8 cellular contexts compared by ENCODE assay signal in genomic region chr6:10722820-10723651, GRCh38. TPM values are rescaled to one million over a fixed set of nuclear protein-coding genes. Genes with fewer than 3 reads are reported as not detected.
DNase-seq lines count a peak whose midpoint lies in the region; ATAC-seq and TF ChIP-seq lines count a peak whose summit lies in the region.

Gene TMEM14C (plus strand): TSS chr6:10723070. CDS start chr6:10724614, 1,544 bp downstream.

- intact Hi-C loops in cardiac septum (cut with DNase I), result loop anchor here (1.0 kb wide), 2 partner anchors 24 to 29 kb away; partner anchors contain the start of genes C6orf52, PAK1IP1 and TMEM14B

- H3K4me3 Mint-ChIP-seq in type B pancreatic cell, result peak within 1 kb of the TSS; percentile 98

- 0% methylated on average over 56 of the region's 56 CpGs for WGBS in adipose tissue, 3 donors

- TF ChIP-seq CTCF in GM12864 (IDR thresholded peaks at IDR 0.05; ENCODE audit: low read depth, low read length, missing control alignments) (no peak), type B pancreatic cell (conservative IDR thresholded peaks at IDR 0.05) (no peak)

- peaks cover 14% of the 10 kb centered on the region for H3K36me3 Mint-ChIP-seq in type B pancreatic cell

- H3K9me3 Mint-ChIP-seq in type B pancreatic cell, result no peaks in the 10 kb centered on the region

- peak within 1 kb of the TSS; percentile 98 for H3K27ac Mint-ChIP-seq in type B pancreatic cell

- peak; percentile 79 for DNase-seq in GM12864 (ENCODE audit: low read depth)
- peak; percentile 96 to 97 (median 97) for DNase-seq in NCI-H1417 (lab: John Stamatoyannopoulos, UW)
- DNase-seq in T follicular helper cell (ENCODE audit: low read depth), result peak; percentile 53
- peak; percentile 99 for DNase-seq in cardiac septum (ENCODE audit: low spot score)
- DNase-seq in pons (ENCODE audit: low spot score), result peak; percentile 94
- DNase-seq in type B pancreatic cell (ENCODE audit: extremely low spot score, unreplicated experiment), result peak; percentile 97

- peak; percentile 98 for ATAC-seq in HG02759 (IDR thresholded peaks at IDR 0.05; ENCODE audit: unreplicated experiment)

- no peaks in the 10 kb centered on the region for H3K27me3 Mint-ChIP-seq in type B pancreatic cell

- H3K4me3 ChIP-seq in GM12864 (ENCODE audit: low read depth, low read length), result peak within 1 kb of the TSS; percentile 58

- no peak within 1 kb of the TSS for H3K27ac ChIP-seq in adipose tissue (ENCODE audit: low read depth, low read length)

- peaks cover 38% of the 10 kb centered on the region for H3K4me1 Mint-ChIP-seq in type B pancreatic cell (ENCODE audit: unreplicated experiment)

RNA-seq across cellular contexts. Expression of gene TMEM14C, which starts in this region (rescaled TPM):
- 100 to 1,000 TPM in 2 of 3 donors, 10 to 100 TPM in 1; 62.5 to 184 (median 130) TPM for polyA plus RNA-seq in adipose tissue
- total RNA-seq in cardiac septum (112 TPM), type B pancreatic cell (ENCODE audit: low replicate concordance) (87.5 and 103 TPM in 2 replicates)
